Comparison of ENCODE assay signal across 18 cellular contexts in the genomic region with DNA sequence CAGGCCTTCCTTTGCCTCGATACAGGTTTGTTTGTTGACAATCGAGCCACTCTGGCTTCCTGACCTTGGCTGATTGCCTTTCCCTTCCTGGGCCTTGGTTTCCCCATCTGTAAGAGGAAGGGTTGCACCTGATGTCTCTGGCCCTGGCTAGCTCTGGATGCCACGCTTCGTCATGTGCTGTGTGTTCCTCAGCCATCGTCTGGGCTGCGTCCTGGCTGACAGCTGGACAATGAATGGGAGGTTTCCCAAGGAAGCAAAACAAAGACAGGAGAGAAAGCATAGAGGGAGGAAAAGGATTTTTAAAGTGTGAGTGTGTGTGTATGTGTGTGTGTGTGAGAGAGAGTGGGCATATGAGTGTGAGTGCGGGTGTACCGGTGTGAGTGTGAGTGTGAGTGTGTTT.
DNase-seq lines count a peak whose midpoint lies in the region; ATAC-seq and TF ChIP-seq lines count a peak whose summit lies in the region.
"Had no signal": no experiment of that assay in that cellular context is flagged by ENCODE, and none has a peak within 500 bp of the region (broad histone marks: within the 10 kb centered on the region; RNA-seq: fewer than 3 reads in every experiment).

No MANE protein-coding gene starts in this region.

- H3K4me1 ChIP-seq in ascending aorta (peaks cover 14 to 38% of the 10 kb centered on the region in 2 donors), muscle layer of duodenum (ENCODE audit: control insufficient read depth in 1 of 2, insufficient read depth in 2 of 2, low read length in 2 of 2) (peaks cover 15 to 48% of the 10 kb centered on the region in 2 donors), sigmoid colon (peaks cover 0 to 99% (median 84%) of the 10 kb centered on the region in 4 donors), GM23248 (ENCODE audit: insufficient read depth) (peaks cover 21% of the 10 kb centered on the region)

- H3K9me2 ChIP-seq in GM23248 (ENCODE audit: insufficient read depth) = no peaks in the 10 kb centered on the region

- peak in 2 of 4 donors; percentile 60 to 77 for TF ChIP-seq EP300 in sigmoid colon (IDR thresholded peaks at IDR 0.05)

- TF ChIP-seq POLR2A in sigmoid colon (IDR thresholded peaks at IDR 0.05) = no peak

- ATAC-seq in GM18907 (IDR thresholded peaks at IDR 0.05; ENCODE audit: unreplicated experiment) = no peak
- ATAC-seq: Right ventricle myocardium inferior had no signal

- H3F3A ChIP-seq in GM23248 (ENCODE audit: insufficient read depth) = peaks cover 23% of the 10 kb centered on the region

- no peaks in the 10 kb centered on the region for H3K79me2 ChIP-seq in GM23248 (ENCODE audit: insufficient read depth)

- no peak overlapping the region for H3K9ac ChIP-seq in GM23248
- H3K9ac ChIP-seq: KMS-11 had no signal

- 90% methylated on average over 8 of the region's 8 CpGs for WGBS in sigmoid colon, 2 donors
- WGBS in GM23248 (ENCODE audit: low coverage in 1 of 2, low lambda C conversion rate in 2 of 2, missing lambda C conversion rate in 2 of 2), 2 experiments = 89 to 90% methylated on average over 8 of the region's 8 CpGs

- intact Hi-C loops in ascending aorta (cut with DNase I) (no loop called here), sigmoid colon (cut with DNase I) (loop anchor here (10.0 kb wide), 1 partner anchor 235 kb away; the partner anchor contains the start of gene MYLK)

- in situ Hi-C loops in GM23248 (cut with MboI) = no loop called here

- no peaks in the 10 kb centered on the region for H3K9me3 Mint-ChIP-seq in endothelial cell (ENCODE audit: unreplicated experiment)
- H3K9me3 Mint-ChIP-seq: CD14-positive monocyte had no signal

- H3K4me3 Mint-ChIP-seq in endothelial cell (ENCODE audit: unreplicated experiment) = no peak overlapping the region
- H3K4me3 Mint-ChIP-seq: B cell, CD14-positive monocyte had no signal

- peaks cover 4% of the 10 kb centered on the region for H3K36me3 Mint-ChIP-seq in endothelial cell (ENCODE audit: low read depth, unreplicated experiment)
- H3K36me3 Mint-ChIP-seq: CD14-positive monocyte had no signal

- H3K27me3 Mint-ChIP-seq in endothelial cell (ENCODE audit: unreplicated experiment) = peaks cover 14% of the 10 kb centered on the region

- H3K27ac ChIP-seq in ascending aorta = peak overlapping the region; percentile 60 to 70
- peak overlapping the region; percentile 46 for H3K27ac ChIP-seq in muscle layer of duodenum (ENCODE audit: low read length)
- peak overlapping the region; percentile 89 to 98 (median 94) for H3K27ac ChIP-seq in sigmoid colon
- H3K27ac ChIP-seq in GM23248 = no peak overlapping the region
- H3K27ac ChIP-seq: KMS-11 had no signal

- H3K27ac Mint-ChIP-seq in endothelial cell (ENCODE audit: unreplicated experiment) = peak overlapping the region; percentile 59
- H3K27ac Mint-ChIP-seq: B cell had no signal

- H3K4me2 ChIP-seq in GM23248 (ENCODE audit: unreplicated experiment) = no peak overlapping the region
- H3K4me2 ChIP-seq: KMS-11 had no signal

- no peaks in the 10 kb centered on the region for H4K20me1 ChIP-seq in GM23248 (ENCODE audit: insufficient read depth)

- H2AFZ ChIP-seq in GM23248 = no peak overlapping the region

- H3K4me3 ChIP-seq in ascending aorta = no peak overlapping the region
- H3K4me3 ChIP-seq in muscle layer of duodenum (ENCODE audit: low read depth in 1 of 2, low read length in 2 of 2) = no peak overlapping the region
- H3K4me3 ChIP-seq in sigmoid colon = no peak overlapping the region
- H3K4me3 ChIP-seq in GM23248 = no peak overlapping the region

- DNase-seq in ascending aorta (ENCODE audit: low spot score in 2 of 2) (no peak), endothelial cell (ENCODE audit: low spot score) (peak; percentile 30), sigmoid colon (peak; percentile 84), GM23248 (no peak), DMS 273 treated with DMSO at 0.1 percent for 48 hours (lab: John Stamatoyannopoulos, UW) (no peak)
- DNase-seq in effector CD4-positive, alpha-beta T cell = no peak
- DNase-seq: DMS53, GDM1, NCI-H1105, NCI-H146, NCI-H2029, NCI-H526 had no signal

- H3K9me3 ChIP-seq in ascending aorta = no peaks in the 10 kb centered on the region
- no peaks in the 10 kb centered on the region for H3K9me3 ChIP-seq in muscle layer of duodenum (ENCODE audit: control insufficient read depth in 1 of 2, low read length in 2 of 2)
- H3K9me3 ChIP-seq in sigmoid colon = no peaks in the 10 kb centered on the region
- no peaks in the 10 kb centered on the region for H3K9me3 ChIP-seq in GM23248 (ENCODE audit: low read depth)

- peaks cover 70 to 81% of the 10 kb centered on the region in 2 donors for H3K36me3 ChIP-seq in ascending aorta
- peaks cover 5 to 14% of the 10 kb centered on the region in 2 donors for H3K36me3 ChIP-seq in muscle layer of duodenum (ENCODE audit: control insufficient read depth in 1 of 2, insufficient read depth in 2 of 2, low read length in 2 of 2)
- H3K36me3 ChIP-seq in sigmoid colon = peaks cover 16 to 88% (median 44%) of the 10 kb centered on the region in 4 donors
- peaks cover 33% of the 10 kb centered on the region for H3K36me3 ChIP-seq in GM23248 (ENCODE audit: low read depth)

- H3K27me3 ChIP-seq in ascending aorta (no peaks in the 10 kb centered on the region), muscle layer of duodenum (ENCODE audit: low read depth, low read length) (no peaks in the 10 kb centered on the region), sigmoid colon (no peaks in the 10 kb centered on the region), GM23248 (replicated peaks; ENCODE audit: insufficient read depth) (no peaks in the 10 kb centered on the region)

- H3K4me1 Mint-ChIP-seq in endothelial cell (ENCODE audit: unreplicated experiment) = peaks cover 44% of the 10 kb centered on the region
- H3K4me1 Mint-ChIP-seq: B cell had no signal

- no peak for TF ChIP-seq CTCF in ascending aorta (IDR thresholded peaks at IDR 0.05)
- TF ChIP-seq CTCF in endothelial cell (IDR thresholded peaks at IDR 0.05; ENCODE audit: unreplicated experiment) = no peak
- no peak for TF ChIP-seq CTCF in sigmoid colon (IDR thresholded peaks at IDR 0.05)

Comparison
In these comparisons a context has a peak if more than half of its experiments do, and no peak if none do; other contexts are left out.
1. DNase-seq: peak in endothelial cell (single experiment) and sigmoid colon (single experiment); none in ascending aorta (0 of 2), GM23248 (single experiment), DMS 273 treated with DMSO at 0.1 percent for 48 hours (single experiment) and effector CD4-positive, alpha-beta T cell (single experiment).